In genomic region chr21:28447453-28447852, GRCh38 we compare ENCODE assay signal across 17 cellular contexts.
DNase-seq lines count a peak whose midpoint lies in the region; ATAC-seq and TF ChIP-seq lines count a peak whose summit lies in the region.
"Had no signal": no experiment of that assay in that cellular context is flagged by ENCODE, and none has a peak within 500 bp of the region (broad histone marks: within the 10 kb centered on the region; RNA-seq: fewer than 3 reads in every experiment).

No MANE protein-coding gene starts in this region.

- H3K4me1 Mint-ChIP-seq in HFFc6 (ENCODE audit: low read depth): peaks cover 78% of the 10 kb centered on the region
- peaks cover 34% of the 10 kb centered on the region for H3K4me1 Mint-ChIP-seq in chondrocyte (ENCODE audit: low read depth)
- H3K4me1 Mint-ChIP-seq: CD4-positive, alpha-beta memory T cell had no signal

- DNase-seq in AG08395 (ENCODE audit: low spot score): peak; percentile 40
- DNase-seq in HFFc6: peak; percentile 62
- no peak for DNase-seq in chondrocyte (ENCODE audit: low spot score)
- DNase-seq in iris pigment epithelial cell (ENCODE audit: low read depth): peak; percentile 84
- no peak for DNase-seq in SKM-1 treated with dmso at 0.1 percent for 144 hours (lab: John Stamatoyannopoulos, UW; ENCODE audit: unreplicated experiment)
- no peak for DNase-seq in RKO (ENCODE audit: low spot score)
- no peak for DNase-seq in NCI-H526 treated with DMSO at 0.1 percent for 48 hours (lab: John Stamatoyannopoulos, UW)
- DNase-seq: BE2C; CD4-positive, alpha-beta memory T cell; DMS79 treated with DMSO at 0.1 percent for 48 hours; GF-D8; KBM-7; NCI-H1092 treated with DMSO at 0.1 percent for 48 hours; NCI-H1694 treated with DMSO at 0.1 percent for 48 hours; Peyer's patch; SHP77 had no signal

- H3K36me3 Mint-ChIP-seq in HFFc6 (ENCODE audit: low read depth): peaks cover 24% of the 10 kb centered on the region
- no peaks in the 10 kb centered on the region for H3K36me3 Mint-ChIP-seq in chondrocyte (ENCODE audit: low read depth)
- H3K36me3 Mint-ChIP-seq: CD4-positive, alpha-beta memory T cell had no signal

- TF ChIP-seq CTCF in HFFc6 (IDR thresholded peaks at IDR 0.05): no peak
- no peak for TF ChIP-seq CTCF in chondrocyte (IDR thresholded peaks at IDR 0.05)

- no peak for ATAC-seq in GM19397 (IDR thresholded peaks at IDR 0.05; ENCODE audit: unreplicated experiment)

- H3K27ac Mint-ChIP-seq in HFFc6 (peak overlapping the region; percentile 78), chondrocyte (ENCODE audit: unreplicated experiment) (peak overlapping the region; percentile 46)
- H3K27ac Mint-ChIP-seq: CD4-positive, alpha-beta memory T cell had no signal

- peak overlapping the region; percentile 27 for H3K4me3 Mint-ChIP-seq in HFFc6
- H3K4me3 Mint-ChIP-seq in chondrocyte (ENCODE audit: unreplicated experiment): no peak overlapping the region
- H3K4me3 Mint-ChIP-seq: CD4-positive, alpha-beta memory T cell had no signal

- peaks cover 6% of the 10 kb centered on the region for H3K9me3 Mint-ChIP-seq in HFFc6
- H3K9me3 Mint-ChIP-seq in chondrocyte (ENCODE audit: low read depth): peaks cover 13% of the 10 kb centered on the region

- H3K27me3 Mint-ChIP-seq in HFFc6 (ENCODE audit: insufficient read depth) (no peaks in the 10 kb centered on the region), chondrocyte (ENCODE audit: low read depth) (no peaks in the 10 kb centered on the region)
- H3K27me3 Mint-ChIP-seq: CD4-positive, alpha-beta memory T cell had no signal

Comparison
In these comparisons a context has a peak if more than half of its experiments do, and no peak if none do; other contexts are left out.
1. DNase-seq: peak in AG08395 (single experiment), HFFc6 (single experiment) and iris pigment epithelial cell (single experiment); none in chondrocyte (single experiment), SKM-1 treated with dmso at 0.1 percent for 144 hours (single experiment), RKO (single experiment) and NCI-H526 treated with DMSO at 0.1 percent for 48 hours (single experiment).